In genomic region chr4:131257241-131257640, GRCh38 we compare ENCODE assay signal across 8 cellular contexts.
"Had no signal": no experiment of that assay in that cellular context is flagged by ENCODE, and none has a peak within 500 bp of the region (broad histone marks: within the 10 kb centered on the region; RNA-seq: fewer than 3 reads in every experiment).

No MANE protein-coding gene starts in this region.

- H3K27ac Mint-ChIP-seq: GM23338, IgD-negative memory B cell had no signal

- H3K4me1 Mint-ChIP-seq: IgD-negative memory B cell had no signal

- H3K36me3 Mint-ChIP-seq: IgD-negative memory B cell had no signal

- DNase-seq: KBM-7 had no signal

- H2AFZ ChIP-seq: GM23338 had no signal

- H3K4me3 Mint-ChIP-seq: GM23338, IgD-negative memory B cell had no signal

- H3K36me3 ChIP-seq: HAP-1 had no signal

- H3K4me3 ChIP-seq: GM23338, HAP-1 had no signal

- H3K9me3 ChIP-seq: HAP-1 had no signal

- ATAC-seq: GM23338, HepG2 had no signal

- H3K4me1 ChIP-seq: HAP-1 had no signal

- H3K27ac ChIP-seq: HL-60 had no signal

- FAIRE-seq: H1, H54, HepG2 had no signal

- H3K27me3 Mint-ChIP-seq: IgD-negative memory B cell had no signal

- H3K4me2 ChIP-seq: GM23338 had no signal
